12 cellular contexts compared by ENCODE assay signal in the genomic region with DNA sequence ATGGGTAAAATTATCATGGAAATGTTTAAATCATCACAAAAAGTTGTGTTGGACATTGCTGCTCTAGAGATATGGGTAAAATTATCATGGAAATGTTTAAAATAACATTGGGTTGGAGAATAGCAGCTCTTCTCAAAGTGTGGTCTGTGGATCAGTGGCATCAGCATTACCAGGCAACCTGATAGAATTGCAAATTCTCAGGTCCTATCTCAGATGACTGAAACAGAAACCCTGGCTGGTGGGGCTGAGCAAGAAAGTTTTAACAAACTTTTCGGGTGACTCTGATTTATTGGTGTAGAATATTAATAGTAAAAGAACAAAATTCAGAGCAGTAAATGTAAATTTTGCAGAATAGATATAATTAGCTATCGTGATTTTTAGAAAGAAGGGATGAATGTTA. TPM values are rescaled to one million over a fixed set of nuclear protein-coding genes. Genes with fewer than 3 reads are reported as not detected.
A peak's percentile ranks its signal among the peaks of the same experiment; 100 is the strongest.
DNase-seq lines count a peak whose midpoint lies in the region; ATAC-seq, FAIRE-seq and TF ChIP-seq lines count a peak whose summit lies in the region.
"Had no signal": no experiment of that assay in that cellular context is flagged by ENCODE, and none has a peak within 500 bp of the region (broad histone marks: within the 10 kb centered on the region; RNA-seq: fewer than 3 reads in every experiment).

No MANE protein-coding gene starts in this region.

- no peaks in the 10 kb centered on the region for H3K27me3 Mint-ChIP-seq in stimulated activated memory B cell treated with anti-CD40 and anti-IgM and Interleukin-4, amounts not matched to agents 10 μg/mL and 1 μg/mL and 100 μg/mL, for 72 hours
- no peaks in the 10 kb centered on the region for H3K27me3 Mint-ChIP-seq in HFFc6 (ENCODE audit: insufficient read depth)
- H3K27me3 Mint-ChIP-seq: brain; effector memory CD8-positive, alpha-beta T cell had no signal

- no peak for TF ChIP-seq EP300 in HepG2 (IDR thresholded peaks at IDR 0.05; ENCODE audit: low read depth in 2 of 2, low read length in 2 of 2)
- TF ChIP-seq EP300 in HepG2 (CRISPR knock-in tag; IDR thresholded peaks at IDR 0.05; ENCODE audit: borderline replicate concordance), result no peak

- H3K36me3 ChIP-seq in HepG2 (replicated peaks in 1 of 2; ENCODE audit: control insufficient read depth in 1 of 2, insufficient read depth in 2 of 2, low read length in 2 of 2), result 0 out of 5 replicates have a peak, but pooled peaks cover 0 to 2% of the 10 kb centered on the region in 2 experiments

- TF ChIP-seq POLR2A in GM18505 (IDR thresholded peaks at IDR 0.05; ENCODE audit: borderline replicate concordance, extremely low read depth, insufficient read depth, insufficient read length) (no peak), HepG2 (IDR thresholded peaks at IDR 0.05; ENCODE audit: insufficient read depth in 1 of 2, low read depth in 2 of 2, low read length in 2 of 2) (no peak)

- POLR2A ChIA-PET in HepG2 (lab: Yijun Ruan, JAX), result no interaction called here

- no peak overlapping the region for H3K27ac Mint-ChIP-seq in stimulated activated memory B cell treated with anti-CD40 and anti-IgM and Interleukin-4, amounts not matched to agents 10 μg/mL and 1 μg/mL and 100 μg/mL, for 72 hours
- H3K27ac Mint-ChIP-seq in HFFc6, result no peak overlapping the region
- H3K27ac Mint-ChIP-seq: brain; effector memory CD8-positive, alpha-beta T cell had no signal

- intact Hi-C loops in HepG2 (cut with micrococcal nuclease; ENCODE audit: unreplicated experiment), result loop anchor here (10.0 kb wide), 1 partner anchor 187 kb away; no protein-coding TSS in a partner anchor

- peaks cover 18% of the 10 kb centered on the region for H3K4me1 ChIP-seq in HepG2 (ENCODE audit: insufficient read depth, low read length)

- no peak overlapping the region for H3K27ac ChIP-seq in HepG2 (ENCODE audit: extremely low read length, insufficient read depth, low read length)

- H3K36me3 Mint-ChIP-seq in stimulated activated memory B cell treated with anti-CD40 and anti-IgM and Interleukin-4, amounts not matched to agents 10 μg/mL and 1 μg/mL and 100 μg/mL, for 72 hours, result peaks cover 24% of the 10 kb centered on the region
- H3K36me3 Mint-ChIP-seq in HFFc6 (ENCODE audit: low read depth), result peaks cover 15% of the 10 kb centered on the region

- CTCF ChIA-PET in HepG2 (lab: Yijun Ruan, JAX; ENCODE audit: low intra/inter-chr PET ratio, low total read pairs), result no interaction called here

- 89% methylated on average over 2 of the region's 2 CpGs for WGBS in HepG2 (ENCODE audit: low lambda C conversion rate)

- H3K4me3 ChIP-seq in HepG2 (replicated peaks in 1 of 3; ENCODE audit: insufficient read depth in 1 of 3, low read depth in 2 of 3, low read length in 3 of 3), result no peak overlapping the region

- H3K27me3 ChIP-seq in HepG2 (ENCODE audit: control insufficient read depth in 1 of 2, insufficient read depth in 2 of 2, low read length in 2 of 2), result no peaks in the 10 kb centered on the region

- H3K4me1 Mint-ChIP-seq in stimulated activated memory B cell treated with anti-CD40 and anti-IgM and Interleukin-4, amounts not matched to agents 10 μg/mL and 1 μg/mL and 100 μg/mL, for 72 hours, result peaks cover 31% of the 10 kb centered on the region
- peaks cover 29% of the 10 kb centered on the region for H3K4me1 Mint-ChIP-seq in HFFc6 (ENCODE audit: low read depth)

- no peak overlapping the region for H3K9ac ChIP-seq in HepG2 (ENCODE audit: insufficient read depth, low read depth, low read length)

- H3K4me2 ChIP-seq in HepG2 (ENCODE audit: low read depth, low read length), result no peak overlapping the region

- peak; percentile 72 for ATAC-seq in GM18505 (IDR thresholded peaks at IDR 0.05; ENCODE audit: unreplicated experiment)
- ATAC-seq in GM19395 (IDR thresholded peaks at IDR 0.05; ENCODE audit: unreplicated experiment), result peak; percentile 55
- ATAC-seq in HG02678 (IDR thresholded peaks at IDR 0.05; ENCODE audit: unreplicated experiment), result peak; percentile 67
- peak; percentile 51 for ATAC-seq in HG03378 (IDR thresholded peaks at IDR 0.05; ENCODE audit: unreplicated experiment)
- no peak for ATAC-seq in HepG2
- no peak for ATAC-seq in stimulated activated memory B cell treated with anti-CD40 and anti-IgM and Interleukin-4, amounts not matched to agents 10 μg/mL and 1 μg/mL and 100 μg/mL, for 72 hours
- ATAC-seq: effector memory CD8-positive, alpha-beta T cell had no signal

- no peak overlapping the region for H2AFZ ChIP-seq in HepG2 (ENCODE audit: low read length)

- no peak for FAIRE-seq in HepG2 (lab: Jason Lieb, UNC)

- no TSS peak for BruUV-seq in HepG2 (replicated peaks; lab: Mats Ljungman, UMichigan)

- no peak overlapping the region for H3K4me3 Mint-ChIP-seq in stimulated activated memory B cell treated with anti-CD40 and anti-IgM and Interleukin-4, amounts not matched to agents 10 μg/mL and 1 μg/mL and 100 μg/mL, for 72 hours
- H3K4me3 Mint-ChIP-seq in HFFc6, result no peak overlapping the region
- H3K4me3 Mint-ChIP-seq: brain; effector memory CD8-positive, alpha-beta T cell had no signal

- H3K9me3 ChIP-seq in HepG2 (ENCODE audit: low read length), result no peaks in the 10 kb centered on the region

- H3K79me2 ChIP-seq in HepG2 (ENCODE audit: insufficient read depth, low read length), result no peaks in the 10 kb centered on the region

- TF ChIP-seq CTCF in HepG2 (CRISPR knock-in tag; IDR thresholded peaks at IDR 0.05) (no peak), HFFc6 (IDR thresholded peaks at IDR 0.05) (no peak)

- H3K9me3 Mint-ChIP-seq in stimulated activated memory B cell treated with anti-CD40 and anti-IgM and Interleukin-4, amounts not matched to agents 10 μg/mL and 1 μg/mL and 100 μg/mL, for 72 hours, result no peaks in the 10 kb centered on the region
- no peaks in the 10 kb centered on the region for H3K9me3 Mint-ChIP-seq in HFFc6
- H3K9me3 Mint-ChIP-seq: brain; effector memory CD8-positive, alpha-beta T cell had no signal

- H4K20me1 ChIP-seq in HepG2 (ENCODE audit: insufficient read depth, low read length), result no peaks in the 10 kb centered on the region

- TF ChIP-seq RAD21 in HepG2 (CRISPR knock-in tag; IDR thresholded peaks at IDR 0.05), result no peak

- in situ Hi-C loops in HepG2 (cut with HindIII; ENCODE audit: extremely low pct_ligation_motif_present, low pct_unique_long_range_greater_than_20kb), result loop anchor here (5.0 to 10.0 kb wide), 2 partner anchors 419 to 727 kb away; no protein-coding TSS in a partner anchor

- DNase-seq in HepG2 (ENCODE audit: low spot score) (no peak), NCI-H1694 treated with DMSO at 0.1 percent for 48 hours (lab: John Stamatoyannopoulos, UW) (no peak), HFFc6 (no peak)
- DNase-seq: DMS79; effector memory CD8-positive, alpha-beta T cell; stimulated activated CD4-positive, alpha-beta T cell treated with anti-CD3 and anti-CD28 coated beads, Interleukin-4, amount 100 ng/mL, for 24 hours had no signal

RNA-seq across cellular contexts. Expression of a gene that starts 28.9 kb away (rescaled TPM):
- 4.7 and 5.3 TPM in 2 replicates for total RNA-seq in HepG2 (2016; rRNA removed; fragmentation: Illumina TruSeq; extraction: Trizol)
- 2.1 and 2.6 TPM in 2 replicates for total RNA-seq in HepG2 (2016; cell fraction: cytosol; rRNA removed; fragmentation: Illumina TruSeq; extraction: Trizol; ENCODE audit: low read depth)
- 4.8 and 5.6 TPM in 2 replicates for total RNA-seq in HepG2 (2016; cell fraction: insoluble cytoplasmic fraction; rRNA removed; fragmentation: Illumina TruSeq; extraction: Trizol)
- 8.2 and 9.3 TPM in 2 replicates for total RNA-seq in HepG2 (2016; cell fraction: membrane; rRNA removed; fragmentation: Illumina TruSeq; extraction: Trizol)
- 2.8 and 4.3 TPM in 2 replicates for total RNA-seq in HepG2 (2016; cell fraction: nucleus; rRNA removed; fragmentation: Illumina TruSeq; extraction: Trizol)
- 3.5 and 3.6 TPM in 2 replicates for polyA plus RNA-seq in HepG2 (2011; rRNA removed)
- polyA plus RNA-seq in HepG2 (2011; cell fraction: cytosol; rRNA removed), result 2.9 and 4.4 TPM in 2 replicates
- polyA plus RNA-seq in HepG2 (2011; cell fraction: nucleus; rRNA removed), result 1.7 and 2.3 TPM in 2 replicates
- polyA plus RNA-seq in HepG2 (2012), result 2.8 and 4.3 TPM in 2 replicates
- 3.2 and 3.3 TPM in 2 replicates for polyA plus RNA-seq in HepG2 (2016; cell fraction: cytosol; fragmentation: Illumina TruSeq; extraction: Trizol; ENCODE audit: low read depth)
- polyA plus RNA-seq in HepG2 (2016; cell fraction: insoluble cytoplasmic fraction; fragmentation: Illumina TruSeq; extraction: Trizol; ENCODE audit: low read depth), result 6.4 and 7.2 TPM in 2 replicates
- 7.5 and 7.8 TPM in 2 replicates for polyA plus RNA-seq in HepG2 (2016; cell fraction: membrane; fragmentation: Illumina TruSeq; extraction: Trizol; ENCODE audit: low read depth)
- polyA plus RNA-seq in HepG2 (2016; cell fraction: nucleus; fragmentation: Illumina TruSeq; extraction: Trizol; ENCODE audit: insufficient read depth, low read depth), result 4.1 and 5.6 TPM in 2 replicates
- 7.4 and 7.9 TPM in 2 replicates for polyA minus RNA-seq in HepG2 (2011; rRNA and poly(A)+ RNA removed; ENCODE audit: low replicate concordance)
- polyA minus RNA-seq in HepG2 (2011; cell fraction: cytosol; rRNA and poly(A)+ RNA removed), result 1.8 and 3.9 TPM in 2 replicates
- 3.2 and 4.4 TPM in 2 replicates for polyA minus RNA-seq in HepG2 (2011; cell fraction: nucleus; rRNA and poly(A)+ RNA removed)
- 10 to 100 TPM; 37.7 to 44.3 (median 41.0) TPM for total RNA-seq in HFFc6 (2021; fragmentation: NEBNext Ultra II Directional; extraction: Animal tissue kit (Norgen Biotek cat#: 25700))

RNA-seq across cellular contexts. Expression of a gene that starts 41.4 kb away (rescaled TPM):
- total RNA-seq in HepG2 (2016; rRNA removed; fragmentation: Illumina TruSeq; extraction: Trizol), result 5.5 and 25.9 TPM in 2 replicates
- 2.7 and 3.1 TPM in 2 replicates for total RNA-seq in HepG2 (2016; cell fraction: cytosol; rRNA removed; fragmentation: Illumina TruSeq; extraction: Trizol; ENCODE audit: low read depth)
- total RNA-seq in HepG2 (2016; cell fraction: insoluble cytoplasmic fraction; rRNA removed; fragmentation: Illumina TruSeq; extraction: Trizol), result 5.7 and 27.3 TPM in 2 replicates
- 4.4 and 4.9 TPM in 2 replicates for total RNA-seq in HepG2 (2016; cell fraction: membrane; rRNA removed; fragmentation: Illumina TruSeq; extraction: Trizol)
- total RNA-seq in HepG2 (2016; cell fraction: nucleus; rRNA removed; fragmentation: Illumina TruSeq; extraction: Trizol), result 68.6 TPM in 2 replicates
- polyA plus RNA-seq in HepG2 (2011; rRNA removed), result 60.6 and 64.4 TPM in 2 replicates
- 15.1 and 18.0 TPM in 2 replicates for polyA plus RNA-seq in HepG2 (2011; cell fraction: cytosol; rRNA removed)
- polyA plus RNA-seq in HepG2 (2011; cell fraction: nucleus; rRNA removed), result 119 and 131 TPM in 2 replicates
- polyA plus RNA-seq in HepG2 (2012), result 6.7 and 12.3 TPM in 2 replicates
- polyA plus RNA-seq in HepG2 (2016; cell fraction: cytosol; fragmentation: Illumina TruSeq; extraction: Trizol; ENCODE audit: low read depth), result 1.2 and 1.6 TPM in 2 replicates
- polyA plus RNA-seq in HepG2 (2016; cell fraction: insoluble cytoplasmic fraction; fragmentation: Illumina TruSeq; extraction: Trizol; ENCODE audit: low read depth), result 3.7 and 4.3 TPM in 2 replicates
- 1.9 and 2.3 TPM in 2 replicates for polyA plus RNA-seq in HepG2 (2016; cell fraction: membrane; fragmentation: Illumina TruSeq; extraction: Trizol; ENCODE audit: low read depth)
- polyA plus RNA-seq in HepG2 (2016; cell fraction: nucleus; fragmentation: Illumina TruSeq; extraction: Trizol; ENCODE audit: insufficient read depth, low read depth), result 93.3 and 117 TPM in 2 replicates
- 12.8 and 49.4 TPM in 2 replicates for polyA minus RNA-seq in HepG2 (2011; rRNA and poly(A)+ RNA removed; ENCODE audit: low replicate concordance)
- polyA minus RNA-seq in HepG2 (2011; cell fraction: cytosol; rRNA and poly(A)+ RNA removed), result 11.4 and 16.5 TPM in 2 replicates
- 170 and 306 TPM in 2 replicates for polyA minus RNA-seq in HepG2 (2011; cell fraction: nucleus; rRNA and poly(A)+ RNA removed)
- 10 to 100 TPM; 51.1 to 64.2 (median 57.8) TPM for total RNA-seq in HFFc6 (2021; fragmentation: NEBNext Ultra II Directional; extraction: Animal tissue kit (Norgen Biotek cat#: 25700))

Comparison
In these comparisons a context has a peak if more than half of its experiments do, and no peak if none do; other contexts are left out.
1. ATAC-seq: peak in GM18505 (single experiment), GM19395 (single experiment), HG02678 (single experiment) and HG03378 (single experiment); none in HepG2 (single experiment) and stimulated activated memory B cell treated with anti-CD40 and anti-IgM and Interleukin-4, amounts not matched to agents 10 μg/mL and 1 μg/mL and 100 μg/mL, for 72 hours (single experiment).